In the genomic region with DNA sequence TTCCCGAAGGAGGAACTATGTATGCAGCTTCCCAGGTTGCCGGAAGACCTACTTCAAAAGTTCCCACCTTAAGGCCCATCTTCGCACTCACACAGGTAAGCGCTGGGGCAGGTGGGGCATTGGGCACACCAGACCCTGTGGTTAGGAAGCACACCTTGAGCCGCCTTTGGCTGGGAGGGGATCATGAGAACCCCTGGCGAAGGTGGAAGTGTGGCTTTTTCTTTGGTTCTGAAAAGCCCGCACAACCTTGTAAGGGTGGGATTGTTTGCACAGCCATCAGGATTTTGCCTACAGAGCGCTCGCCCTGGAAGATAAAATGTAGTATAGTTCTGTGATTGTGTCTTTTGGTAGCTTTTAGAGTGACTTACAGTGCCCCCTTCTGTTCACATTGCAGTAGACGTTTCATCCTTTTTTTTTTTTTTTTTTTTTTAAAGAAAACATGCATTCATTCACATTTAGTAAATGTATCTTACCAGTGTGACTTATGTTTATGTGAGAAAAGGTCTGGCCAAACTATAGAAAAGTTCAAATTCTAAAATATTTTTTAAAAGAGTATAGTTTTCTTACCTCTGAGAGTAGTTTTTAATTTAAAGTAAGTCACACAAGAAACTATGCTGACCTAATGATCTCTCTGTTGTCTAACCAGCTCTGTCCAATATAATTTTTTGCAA, we compare ENCODE assay signal across 8 cellular contexts. TPM values are rescaled to one million over a fixed set of nuclear protein-coding genes. Genes with fewer than 3 reads are reported as not detected.
DNase-seq lines count a peak whose midpoint lies in the region; ATAC-seq and TF ChIP-seq lines count a peak whose summit lies in the region.

No MANE protein-coding gene starts in this region.

- peaks cover 5% of the 10 kb centered on the region for H3K4me1 Mint-ChIP-seq in activated CD4-positive, alpha-beta T cell treated with anti-CD3 and anti-CD28 coated beads for 36 hours

- peak; percentile 25 to 29 for DNase-seq in activated CD4-positive, alpha-beta T cell treated with anti-CD3 and anti-CD28 coated beads for 4 hours
- no peak for DNase-seq in activated CD4-positive, alpha-beta T cell treated with anti-CD3 and anti-CD28 coated beads for 36 hours
- peak; percentile 34 for DNase-seq in MV-4-11 (lab: John Stamatoyannopoulos, UW)
- DNase-seq in heart left ventricle: peak in 2 of 5 donors; percentile 19 to 59
- DNase-seq in spleen: peak; percentile 72

- H3K36me3 ChIP-seq in heart left ventricle: peaks cover 7 to 76% (median 72%) of the 10 kb centered on the region in 9 donors
- H3K36me3 ChIP-seq in spleen: peaks cover 2 to 77% (median 38%) of the 10 kb centered on the region in 6 donors

- no peaks in the 10 kb centered on the region for H3K9me3 Mint-ChIP-seq in activated CD4-positive, alpha-beta T cell treated with anti-CD3 and anti-CD28 coated beads for 36 hours (ENCODE audit: low read depth)

- TF ChIP-seq CTCF in VCaP (conservative IDR thresholded peaks at IDR 0.05) (peak; percentile 70), heart left ventricle (IDR thresholded peaks at IDR 0.05) (peak; percentile 43 to 77 (median 65)), spleen (IDR thresholded peaks at IDR 0.05 in 8 of 11, conservative IDR thresholded peaks at IDR 0.05 in 3 of 11) (peak; percentile 46 to 77 (median 65))

- H3K4me1 ChIP-seq in heart left ventricle: peaks cover 12 to 71% (median 54%) of the 10 kb centered on the region in 12 donors
- H3K4me1 ChIP-seq in spleen: peaks cover 18 to 81% (median 51%) of the 10 kb centered on the region in 6 donors

- no peak overlapping the region for H3K4me3 Mint-ChIP-seq in activated CD4-positive, alpha-beta T cell treated with anti-CD3 and anti-CD28 coated beads for 36 hours

- H3K36me3 Mint-ChIP-seq in activated CD4-positive, alpha-beta T cell treated with anti-CD3 and anti-CD28 coated beads for 36 hours (ENCODE audit: low read depth): peaks cover 5% of the 10 kb centered on the region

- no peaks in the 10 kb centered on the region for H3K27me3 ChIP-seq in heart left ventricle
- H3K27me3 ChIP-seq in spleen (replicated peaks in 1 of 7): no peaks in the 10 kb centered on the region

- 48 to 63% (median 58%) methylated on average over 8 to 10 of the region's 10 CpGs for WGBS in heart left ventricle, 4 donors
- 38 to 74% (median 67%) methylated on average over 5 to 10 of the region's 10 CpGs for WGBS in spleen, 5 donors

- H3K9me3 ChIP-seq in heart left ventricle (no peaks in the 10 kb centered on the region), spleen (no peaks in the 10 kb centered on the region)

- intact Hi-C loops in activated CD4-positive, alpha-beta T cell treated with anti-CD3 and anti-CD28 coated beads for 36 hours (cut with DNase I, micrococcal nuclease): loop anchor here (1.0 to 10.0 kb wide), 7 partner anchors 64 to 906 kb away; a partner anchor contains a TSS
- intact Hi-C loops in heart left ventricle (cut with DNase I) (loop anchor here in 9 of 10 donors (1.0 to 10.0 kb wide), 8 partner anchors 61 to 414 kb away; a partner anchor contains a TSS), spleen (cut with DNase I; ENCODE audit: low total_unique reads) (loop anchor here (5.0 kb wide), 2 partner anchors 66 to 231 kb away; no protein-coding TSS in a partner anchor)

- TF ChIP-seq POLR2A in heart left ventricle (IDR thresholded peaks at IDR 0.05) (no peak), spleen (IDR thresholded peaks at IDR 0.05) (no peak)

- H3K27me3 Mint-ChIP-seq in activated CD4-positive, alpha-beta T cell treated with anti-CD3 and anti-CD28 coated beads for 36 hours: no peaks in the 10 kb centered on the region

- POLR2A ChIA-PET in activated CD4-positive, alpha-beta T cell treated with anti-CD3 and anti-CD28 coated beads for 36 hours (lab: Charles Lee): interaction anchor here (0.6 to 1.0 kb wide), 4 partner anchors 63 to 247 kb away, joined by 3 to 7 read pairs (median 4); no protein-coding TSS in a partner anchor

- H3K27ac ChIP-seq in VCaP (no peak overlapping the region), heart left ventricle (peak overlapping the region in 7 of 12 donors; percentile 6 to 61 (median 34)), spleen (peak overlapping the region in 2 of 8 donors; percentile 12 to 21)

- no peak overlapping the region for H3K27ac Mint-ChIP-seq in activated CD4-positive, alpha-beta T cell treated with anti-CD3 and anti-CD28 coated beads for 36 hours

- H3K4me3 ChIP-seq in heart left ventricle: peak overlapping the region in 1 of 12 donors; percentile 1
- peak overlapping the region in 1 of 8 donors; percentile 11 for H3K4me3 ChIP-seq in spleen

- CTCF ChIA-PET in activated CD4-positive, alpha-beta T cell treated with anti-CD3 and anti-CD28 coated beads for 36 hours (lab: Charles Lee): interaction anchor here (0.6 to 6.0 kb wide), 30 partner anchors 9 to 493 kb away, joined by 3 to 71 read pairs (median 4); a partner anchor contains a TSS

- ATAC-seq in activated CD4-positive, alpha-beta T cell treated with anti-CD3 and anti-CD28 coated beads for 36 hours: no peak
- ATAC-seq in heart left ventricle (no peak), HG02840 (IDR thresholded peaks at IDR 0.05; ENCODE audit: low FRiP score, unreplicated experiment) (no peak), HG03342 (IDR thresholded peaks at IDR 0.05; ENCODE audit: unreplicated experiment) (no peak)

RNA-seq across cellular contexts. Expression of a gene that starts 5.3 kb away (rescaled TPM):
- total RNA-seq in activated CD4-positive, alpha-beta T cell treated with anti-CD3 and anti-CD28 coated beads for 36 hours: 1 to 10 TPM; 4.2 to 4.5 TPM
- total RNA-seq in heart left ventricle (10 to 100 TPM; 11.8 to 43.8 (median 21.4) TPM), spleen (10 to 100 TPM; 18.3 to 46.1 (median 33.5) TPM)
- polyA plus RNA-seq in heart left ventricle (1 to 10 TPM; 5.4 to 8.0 TPM), spleen (10 to 100 TPM in 1 of 3 donors, 1 to 10 TPM in 2; 5.4 to 13.3 (median 8.0) TPM)

RNA-seq across cellular contexts. Expression of a gene that starts 31.6 kb away (rescaled TPM):
- not detected for total RNA-seq in activated CD4-positive, alpha-beta T cell treated with anti-CD3 and anti-CD28 coated beads for 36 hours
- total RNA-seq in heart left ventricle: 1 to 10 TPM; 1.3 to 9.1 (median 2.6) TPM
- 1 to 10 TPM in 1 of 2 donors, under 1 TPM in 1; 0.42 to 1.3 TPM for polyA plus RNA-seq in heart left ventricle
- total RNA-seq in spleen: 1 to 10 TPM in 6 of 7 donors, under 1 TPM in 1; 0.97 to 2.9 (median 1.7) TPM
- polyA plus RNA-seq in spleen: under 1 TPM; 0.38 to 0.56 (median 0.43) TPM
